ENCODE assay signal across 8 cellular contexts in genomic region chr12:4276524-4277204, GRCh38. TPM values are rescaled to one million over a fixed set of nuclear protein-coding genes. Genes with fewer than 3 reads are reported as not detected.
DNase-seq lines count a peak whose midpoint lies in the region; ATAC-seq and TF ChIP-seq lines count a peak whose summit lies in the region.

No MANE protein-coding gene starts in this region.

- H3K9me3 ChIP-seq in ES-I3 (ENCODE audit: control insufficient read depth, insufficient read depth, low read length), result no peaks in the 10 kb centered on the region
- H3K9me3 ChIP-seq in lower lobe of right lung, result no peaks in the 10 kb centered on the region

- peak overlapping the region; percentile 97 for H3K4me3 Mint-ChIP-seq in activated CD4-positive, alpha-beta memory T cell treated with anti-CD3 and anti-CD28 coated beads for 36 hours

- peak overlapping the region; percentile 77 for H3K4me3 ChIP-seq in lower lobe of right lung

- H3K9ac ChIP-seq in ES-I3 (ENCODE audit: low read depth, low read length), result peak overlapping the region; percentile 98; the same call in 1 of the 2 replicates

- peaks cover 33% of the 10 kb centered on the region for H3K27me3 ChIP-seq in lower lobe of right lung (ENCODE audit: low read depth)

- peak; percentile 31 for ATAC-seq in HG03175 (IDR thresholded peaks at IDR 0.05; ENCODE audit: unreplicated experiment)
- ATAC-seq in lower lobe of right lung, result peak; percentile 68 to 79
- ATAC-seq in HG03025 (IDR thresholded peaks at IDR 0.05; ENCODE audit: low FRiP score, unreplicated experiment), result no peak

- peaks cover 58% of the 10 kb centered on the region for H3K4me1 Mint-ChIP-seq in activated CD4-positive, alpha-beta memory T cell treated with anti-CD3 and anti-CD28 coated beads for 36 hours (ENCODE audit: low read depth)

- intact Hi-C loops in activated CD4-positive, alpha-beta memory T cell treated with anti-CD3 and anti-CD28 coated beads for 36 hours (cut with micrococcal nuclease), result loop anchor here (1.0 kb wide), 4 partner anchors 25 to 391 kb away; no protein-coding TSS in a partner anchor
- intact Hi-C loops in lower lobe of right lung (cut with DNase I), result no loop called here

- H3K27me3 Mint-ChIP-seq in activated CD4-positive, alpha-beta memory T cell treated with anti-CD3 and anti-CD28 coated beads for 36 hours, result no peaks in the 10 kb centered on the region

- peak; percentile 90 for TF ChIP-seq CTCF in lower lobe of right lung (IDR thresholded peaks at IDR 0.05)

- H3K4me1 ChIP-seq in ES-I3 (ENCODE audit: insufficient read depth, low read length) (peaks cover 15% of the 10 kb centered on the region), lower lobe of right lung (peaks cover 81% of the 10 kb centered on the region)

- no peaks in the 10 kb centered on the region for H3K9me3 Mint-ChIP-seq in activated CD4-positive, alpha-beta memory T cell treated with anti-CD3 and anti-CD28 coated beads for 36 hours

- peak overlapping the region; percentile 87 for H3K27ac ChIP-seq in lower lobe of right lung

- H3K36me3 Mint-ChIP-seq in activated CD4-positive, alpha-beta memory T cell treated with anti-CD3 and anti-CD28 coated beads for 36 hours, result peaks cover 69% of the 10 kb centered on the region

- DNase-seq in NCI-H774 (lab: John Stamatoyannopoulos, UW) (peak; percentile 85), ecto neural progenitor cell (ENCODE audit: low spot score) (peak; percentile 94), lower lobe of right lung (peak; percentile 85)
- DNase-seq in activated CD4-positive, alpha-beta memory T cell treated with anti-CD3 and anti-CD28 coated beads for 36 hours, result peak; percentile 92
- peak; percentile 62 to 83 (median 74) for DNase-seq in stimulated activated CD4-positive, alpha-beta T cell treated with anti-CD3 and anti-CD28 coated beads, TNF-alpha, amount 100 ng/mL, for 4 hours (ENCODE audit: low read depth in 3 of 3)

- H3K36me3 ChIP-seq in ES-I3 (ENCODE audit: insufficient read depth, low read length), result peaks cover 50% of the 10 kb centered on the region
- H3K36me3 ChIP-seq in lower lobe of right lung, result peaks cover 27% of the 10 kb centered on the region

- CTCF ChIA-PET in activated CD4-positive, alpha-beta memory T cell treated with anti-CD3 and anti-CD28 coated beads for 36 hours (lab: Charles Lee), result interaction anchor here (0.6 to 5.8 kb wide), 69 partner anchors 9 to 976 kb away, joined by 3 to 153 read pairs (median 5); partner anchors contain the start of gene PARP11

- peak overlapping the region; percentile 99 for H3K27ac Mint-ChIP-seq in activated CD4-positive, alpha-beta memory T cell treated with anti-CD3 and anti-CD28 coated beads for 36 hours

- POLR2A ChIA-PET in activated CD4-positive, alpha-beta memory T cell treated with anti-CD3 and anti-CD28 coated beads for 36 hours (lab: Charles Lee), result interaction anchor here (0.6 to 12.3 kb wide), 20 partner anchors 8 to 391 kb away, joined by 3 to 205 read pairs (median 5); no protein-coding TSS in a partner anchor

RNA-seq across cellular contexts. Expression of gene CCND2, which starts 3.1 kb away (rescaled TPM):
- total RNA-seq in activated CD4-positive, alpha-beta memory T cell treated with anti-CD3 and anti-CD28 coated beads for 36 hours, result 100 to 1,000 TPM; 255 to 261 TPM
- 57.7 TPM for total RNA-seq in lower lobe of right lung

RNA-seq across cellular contexts. Expression of gene TIGAR, which starts 44.3 kb away (rescaled TPM):
- total RNA-seq in activated CD4-positive, alpha-beta memory T cell treated with anti-CD3 and anti-CD28 coated beads for 36 hours, result 10 to 100 TPM; 12.0 to 13.6 TPM
- 18.6 TPM for total RNA-seq in lower lobe of right lung
